In genomic region chr14:36661506-36662257, GRCh38 we compare ENCODE assay signal across 1 cellular context.
A peak's percentile ranks its signal among the peaks of the same experiment; 100 is the strongest.
TF ChIP-seq lines count a peak whose summit lies in the region.

Gene PAX9 (plus strand): TSS chr14:36661860. CDS start chr14:36662090, 230 bp downstream.

TF ChIP-seq in K562, 482 proteins besides CTCF, POLR2A, EP300 and RAD21 (continued from another document and continues in another):
- TF ChIP-seq, protein P1, sequence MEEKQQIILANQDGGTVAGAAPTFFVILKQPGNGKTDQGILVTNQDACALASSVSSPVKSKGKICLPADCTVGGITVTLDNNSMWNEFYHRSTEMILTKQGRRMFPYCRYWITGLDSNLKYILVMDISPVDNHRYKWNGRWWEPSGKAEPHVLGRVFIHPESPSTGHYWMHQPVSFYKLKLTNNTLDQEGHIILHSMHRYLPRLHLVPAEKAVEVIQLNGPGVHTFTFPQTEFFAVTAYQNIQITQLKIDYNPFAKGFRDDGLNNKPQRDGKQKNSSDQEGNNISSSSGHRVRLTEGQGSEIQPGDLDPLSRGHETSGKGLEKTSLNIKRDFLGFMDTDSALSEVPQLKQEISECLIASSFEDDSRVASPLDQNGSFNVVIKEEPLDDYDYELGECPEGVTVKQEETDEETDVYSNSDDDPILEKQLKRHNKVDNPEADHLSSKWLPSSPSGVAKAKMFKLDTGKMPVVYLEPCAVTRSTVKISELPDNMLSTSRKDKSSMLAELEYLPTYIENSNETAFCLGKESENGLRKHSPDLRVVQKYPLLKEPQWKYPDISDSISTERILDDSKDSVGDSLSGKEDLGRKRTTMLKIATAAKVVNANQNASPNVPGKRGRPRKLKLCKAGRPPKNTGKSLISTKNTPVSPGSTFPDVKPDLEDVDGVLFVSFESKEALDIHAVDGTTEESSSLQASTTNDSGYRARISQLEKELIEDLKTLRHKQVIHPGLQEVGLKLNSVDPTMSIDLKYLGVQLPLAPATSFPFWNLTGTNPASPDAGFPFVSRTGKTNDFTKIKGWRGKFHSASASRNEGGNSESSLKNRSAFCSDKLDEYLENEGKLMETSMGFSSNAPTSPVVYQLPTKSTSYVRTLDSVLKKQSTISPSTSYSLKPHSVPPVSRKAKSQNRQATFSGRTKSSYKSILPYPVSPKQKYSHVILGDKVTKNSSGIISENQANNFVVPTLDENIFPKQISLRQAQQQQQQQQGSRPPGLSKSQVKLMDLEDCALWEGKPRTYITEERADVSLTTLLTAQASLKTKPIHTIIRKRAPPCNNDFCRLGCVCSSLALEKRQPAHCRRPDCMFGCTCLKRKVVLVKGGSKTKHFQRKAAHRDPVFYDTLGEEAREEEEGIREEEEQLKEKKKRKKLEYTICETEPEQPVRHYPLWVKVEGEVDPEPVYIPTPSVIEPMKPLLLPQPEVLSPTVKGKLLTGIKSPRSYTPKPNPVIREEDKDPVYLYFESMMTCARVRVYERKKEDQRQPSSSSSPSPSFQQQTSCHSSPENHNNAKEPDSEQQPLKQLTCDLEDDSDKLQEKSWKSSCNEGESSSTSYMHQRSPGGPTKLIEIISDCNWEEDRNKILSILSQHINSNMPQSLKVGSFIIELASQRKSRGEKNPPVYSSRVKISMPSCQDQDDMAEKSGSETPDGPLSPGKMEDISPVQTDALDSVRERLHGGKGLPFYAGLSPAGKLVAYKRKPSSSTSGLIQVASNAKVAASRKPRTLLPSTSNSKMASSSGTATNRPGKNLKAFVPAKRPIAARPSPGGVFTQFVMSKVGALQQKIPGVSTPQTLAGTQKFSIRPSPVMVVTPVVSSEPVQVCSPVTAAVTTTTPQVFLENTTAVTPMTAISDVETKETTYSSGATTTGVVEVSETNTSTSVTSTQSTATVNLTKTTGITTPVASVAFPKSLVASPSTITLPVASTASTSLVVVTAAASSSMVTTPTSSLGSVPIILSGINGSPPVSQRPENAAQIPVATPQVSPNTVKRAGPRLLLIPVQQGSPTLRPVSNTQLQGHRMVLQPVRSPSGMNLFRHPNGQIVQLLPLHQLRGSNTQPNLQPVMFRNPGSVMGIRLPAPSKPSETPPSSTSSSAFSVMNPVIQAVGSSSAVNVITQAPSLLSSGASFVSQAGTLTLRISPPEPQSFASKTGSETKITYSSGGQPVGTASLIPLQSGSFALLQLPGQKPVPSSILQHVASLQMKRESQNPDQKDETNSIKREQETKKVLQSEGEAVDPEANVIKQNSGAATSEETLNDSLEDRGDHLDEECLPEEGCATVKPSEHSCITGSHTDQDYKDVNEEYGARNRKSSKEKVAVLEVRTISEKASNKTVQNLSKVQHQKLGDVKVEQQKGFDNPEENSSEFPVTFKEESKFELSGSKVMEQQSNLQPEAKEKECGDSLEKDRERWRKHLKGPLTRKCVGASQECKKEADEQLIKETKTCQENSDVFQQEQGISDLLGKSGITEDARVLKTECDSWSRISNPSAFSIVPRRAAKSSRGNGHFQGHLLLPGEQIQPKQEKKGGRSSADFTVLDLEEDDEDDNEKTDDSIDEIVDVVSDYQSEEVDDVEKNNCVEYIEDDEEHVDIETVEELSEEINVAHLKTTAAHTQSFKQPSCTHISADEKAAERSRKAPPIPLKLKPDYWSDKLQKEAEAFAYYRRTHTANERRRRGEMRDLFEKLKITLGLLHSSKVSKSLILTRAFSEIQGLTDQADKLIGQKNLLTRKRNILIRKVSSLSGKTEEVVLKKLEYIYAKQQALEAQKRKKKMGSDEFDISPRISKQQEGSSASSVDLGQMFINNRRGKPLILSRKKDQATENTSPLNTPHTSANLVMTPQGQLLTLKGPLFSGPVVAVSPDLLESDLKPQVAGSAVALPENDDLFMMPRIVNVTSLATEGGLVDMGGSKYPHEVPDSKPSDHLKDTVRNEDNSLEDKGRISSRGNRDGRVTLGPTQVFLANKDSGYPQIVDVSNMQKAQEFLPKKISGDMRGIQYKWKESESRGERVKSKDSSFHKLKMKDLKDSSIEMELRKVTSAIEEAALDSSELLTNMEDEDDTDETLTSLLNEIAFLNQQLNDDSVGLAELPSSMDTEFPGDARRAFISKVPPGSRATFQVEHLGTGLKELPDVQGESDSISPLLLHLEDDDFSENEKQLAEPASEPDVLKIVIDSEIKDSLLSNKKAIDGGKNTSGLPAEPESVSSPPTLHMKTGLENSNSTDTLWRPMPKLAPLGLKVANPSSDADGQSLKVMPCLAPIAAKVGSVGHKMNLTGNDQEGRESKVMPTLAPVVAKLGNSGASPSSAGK (IDR thresholded peaks at IDR 0.05), result no peak
- TF ChIP-seq TAF15 (IDR thresholded peaks at IDR 0.05; ENCODE audit: low read depth, low read length), result no peak
- TF ChIP-seq STAT5A (IDR thresholded peaks at IDR 0.05; ENCODE audit: borderline replicate concordance, low read length), result no peak
- TF ChIP-seq POLR3A (IDR thresholded peaks at IDR 0.05; ENCODE audit: borderline replicate concordance, extremely low read depth, insufficient read depth, insufficient read length), result no peak
- peak; percentile 72 for TF ChIP-seq RBFOX2 (IDR thresholded peaks at IDR 0.05; ENCODE audit: low read depth, low read length)
- no peak for TF ChIP-seq RNF219 (CRISPR knock-in tag; IDR thresholded peaks at IDR 0.05)
- TF ChIP-seq RAD51 (IDR thresholded peaks at IDR 0.05; ENCODE audit: borderline replicate concordance, low read depth), result no peak
- no peak for TF ChIP-seq TBP (optimal IDR thresholded peaks at IDR 0.05; ENCODE audit: low read depth, low read length)
- TF ChIP-seq, protein P2, sequence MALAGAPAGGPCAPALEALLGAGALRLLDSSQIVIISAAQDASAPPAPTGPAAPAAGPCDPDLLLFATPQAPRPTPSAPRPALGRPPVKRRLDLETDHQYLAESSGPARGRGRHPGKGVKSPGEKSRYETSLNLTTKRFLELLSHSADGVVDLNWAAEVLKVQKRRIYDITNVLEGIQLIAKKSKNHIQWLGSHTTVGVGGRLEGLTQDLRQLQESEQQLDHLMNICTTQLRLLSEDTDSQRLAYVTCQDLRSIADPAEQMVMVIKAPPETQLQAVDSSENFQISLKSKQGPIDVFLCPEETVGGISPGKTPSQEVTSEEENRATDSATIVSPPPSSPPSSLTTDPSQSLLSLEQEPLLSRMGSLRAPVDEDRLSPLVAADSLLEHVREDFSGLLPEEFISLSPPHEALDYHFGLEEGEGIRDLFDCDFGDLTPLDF (CRISPR knock-in tag; IDR thresholded peaks at IDR 0.05), result no peak
- TF ChIP-seq, protein P3, sequence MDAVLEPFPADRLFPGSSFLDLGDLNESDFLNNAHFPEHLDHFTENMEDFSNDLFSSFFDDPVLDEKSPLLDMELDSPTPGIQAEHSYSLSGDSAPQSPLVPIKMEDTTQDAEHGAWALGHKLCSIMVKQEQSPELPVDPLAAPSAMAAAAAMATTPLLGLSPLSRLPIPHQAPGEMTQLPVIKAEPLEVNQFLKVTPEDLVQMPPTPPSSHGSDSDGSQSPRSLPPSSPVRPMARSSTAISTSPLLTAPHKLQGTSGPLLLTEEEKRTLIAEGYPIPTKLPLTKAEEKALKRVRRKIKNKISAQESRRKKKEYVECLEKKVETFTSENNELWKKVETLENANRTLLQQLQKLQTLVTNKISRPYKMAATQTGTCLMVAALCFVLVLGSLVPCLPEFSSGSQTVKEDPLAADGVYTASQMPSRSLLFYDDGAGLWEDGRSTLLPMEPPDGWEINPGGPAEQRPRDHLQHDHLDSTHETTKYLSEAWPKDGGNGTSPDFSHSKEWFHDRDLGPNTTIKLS (IDR thresholded peaks at IDR 0.05; ENCODE audit: borderline replicate concordance, low read depth), result no peak
- no peak for TF ChIP-seq KLF6 (CRISPR knock-in tag; IDR thresholded peaks at IDR 0.05; ENCODE audit: borderline replicate concordance)
- no peak for TF ChIP-seq MXI1 (IDR thresholded peaks at IDR 0.05; ENCODE audit: low read depth, low read length)
- TF ChIP-seq RFX5 (IDR thresholded peaks at IDR 0.05; ENCODE audit: low read depth, low read length), result no peak
- peak; percentile 31; the same call in 1 of the 2 replicates for TF ChIP-seq PML (IDR thresholded peaks at IDR 0.05; ENCODE audit: low read length)
- no peak for TF ChIP-seq NCOA2 (IDR thresholded peaks at IDR 0.05; ENCODE audit: partially characterized antibody in 2 of 2)
- no peak for TF ChIP-seq ZNF79 (CRISPR knock-in tag; IDR thresholded peaks at IDR 0.05; ENCODE audit: low read depth)
- peak; percentile 85 for TF ChIP-seq PBX2 (CRISPR knock-in tag; IDR thresholded peaks at IDR 0.05; ENCODE audit: low read depth)
- TF ChIP-seq PBX2 (tag; conservative IDR thresholded peaks at IDR 0.05; ENCODE audit: low read depth), result peak; percentile 98
- no peak for TF ChIP-seq ZKSCAN1 (IDR thresholded peaks at IDR 0.05; ENCODE audit: low read depth, low read length)
- TF ChIP-seq MAFG (tag; conservative IDR thresholded peaks at IDR 0.05), result peak; percentile 31; the same call in 1 of the 2 replicates
- TF ChIP-seq STAT5B (CRISPR knock-in tag; IDR thresholded peaks at IDR 0.05), result no peak
- TF ChIP-seq PRPF4 (IDR thresholded peaks at IDR 0.05; ENCODE audit: insufficient read depth, low read depth, low read length, poor library complexity, severe bottlenecking), result no peak
- no peak for TF ChIP-seq POLR2B (IDR thresholded peaks at IDR 0.05; ENCODE audit: low read depth, partially characterized antibody)
- no peak for TF ChIP-seq TRIM24 (IDR thresholded peaks at IDR 0.05)
- TF ChIP-seq TCF3 (CRISPR knock-in tag; IDR thresholded peaks at IDR 0.05), result no peak
- no peak for TF ChIP-seq HEY1 (CRISPR knock-in tag; IDR thresholded peaks at IDR 0.05; ENCODE audit: borderline replicate concordance)
- no peak for TF ChIP-seq RHOXF2B (CRISPR knock-in tag; conservative IDR thresholded peaks at IDR 0.05)
- TF ChIP-seq ZEB2 (IDR thresholded peaks at IDR 0.05), result no peak
- TF ChIP-seq, protein P4, sequence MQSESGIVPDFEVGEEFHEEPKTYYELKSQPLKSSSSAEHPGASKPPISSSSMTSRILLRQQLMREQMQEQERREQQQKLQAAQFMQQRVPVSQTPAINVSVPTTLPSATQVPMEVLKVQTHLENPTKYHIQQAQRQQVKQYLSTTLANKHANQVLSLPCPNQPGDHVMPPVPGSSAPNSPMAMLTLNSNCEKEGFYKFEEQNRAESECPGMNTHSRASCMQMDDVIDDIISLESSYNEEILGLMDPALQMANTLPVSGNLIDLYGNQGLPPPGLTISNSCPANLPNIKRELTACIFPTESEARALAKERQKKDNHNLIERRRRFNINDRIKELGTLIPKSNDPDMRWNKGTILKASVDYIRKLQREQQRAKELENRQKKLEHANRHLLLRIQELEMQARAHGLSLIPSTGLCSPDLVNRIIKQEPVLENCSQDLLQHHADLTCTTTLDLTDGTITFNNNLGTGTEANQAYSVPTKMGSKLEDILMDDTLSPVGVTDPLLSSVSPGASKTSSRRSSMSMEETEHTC (IDR thresholded peaks at IDR 0.05), result no peak
- TF ChIP-seq MAFK (IDR thresholded peaks at IDR 0.05; ENCODE audit: low read length), result no peak
- TF ChIP-seq NFE2L1 (tag; IDR thresholded peaks at IDR 0.05; ENCODE audit: borderline replicate concordance, low read depth), result no peak
- TF ChIP-seq ESRRA (IDR thresholded peaks at IDR 0.05; ENCODE audit: borderline replicate concordance, low read depth), result no peak; the same call in 1 of the 2 replicates
- no peak for TF ChIP-seq CEBPG (CRISPR knock-in tag; IDR thresholded peaks at IDR 0.05)
- TF ChIP-seq CEBPG (tag; conservative IDR thresholded peaks at IDR 0.05 in 1 of 2, IDR thresholded peaks at IDR 0.05 in 1 of 2), result no peak
- TF ChIP-seq, protein P5, sequence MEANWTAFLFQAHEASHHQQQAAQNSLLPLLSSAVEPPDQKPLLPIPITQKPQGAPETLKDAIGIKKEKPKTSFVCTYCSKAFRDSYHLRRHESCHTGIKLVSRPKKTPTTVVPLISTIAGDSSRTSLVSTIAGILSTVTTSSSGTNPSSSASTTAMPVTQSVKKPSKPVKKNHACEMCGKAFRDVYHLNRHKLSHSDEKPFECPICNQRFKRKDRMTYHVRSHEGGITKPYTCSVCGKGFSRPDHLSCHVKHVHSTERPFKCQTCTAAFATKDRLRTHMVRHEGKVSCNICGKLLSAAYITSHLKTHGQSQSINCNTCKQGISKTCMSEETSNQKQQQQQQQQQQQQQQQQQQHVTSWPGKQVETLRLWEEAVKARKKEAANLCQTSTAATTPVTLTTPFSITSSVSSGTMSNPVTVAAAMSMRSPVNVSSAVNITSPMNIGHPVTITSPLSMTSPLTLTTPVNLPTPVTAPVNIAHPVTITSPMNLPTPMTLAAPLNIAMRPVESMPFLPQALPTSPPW (CRISPR knock-in tag; IDR thresholded peaks at IDR 0.05), result peak; percentile 76
- TF ChIP-seq ZNF197 (CRISPR knock-in tag; IDR thresholded peaks at IDR 0.05; ENCODE audit: low read depth), result no peak
- no peak for TF ChIP-seq ZNF134 (CRISPR knock-in tag; conservative IDR thresholded peaks at IDR 0.05)
- no peak for TF ChIP-seq BRF2 (IDR thresholded peaks at IDR 0.05; ENCODE audit: borderline replicate concordance, insufficient read depth, insufficient read length)
